In the genomic region with DNA sequence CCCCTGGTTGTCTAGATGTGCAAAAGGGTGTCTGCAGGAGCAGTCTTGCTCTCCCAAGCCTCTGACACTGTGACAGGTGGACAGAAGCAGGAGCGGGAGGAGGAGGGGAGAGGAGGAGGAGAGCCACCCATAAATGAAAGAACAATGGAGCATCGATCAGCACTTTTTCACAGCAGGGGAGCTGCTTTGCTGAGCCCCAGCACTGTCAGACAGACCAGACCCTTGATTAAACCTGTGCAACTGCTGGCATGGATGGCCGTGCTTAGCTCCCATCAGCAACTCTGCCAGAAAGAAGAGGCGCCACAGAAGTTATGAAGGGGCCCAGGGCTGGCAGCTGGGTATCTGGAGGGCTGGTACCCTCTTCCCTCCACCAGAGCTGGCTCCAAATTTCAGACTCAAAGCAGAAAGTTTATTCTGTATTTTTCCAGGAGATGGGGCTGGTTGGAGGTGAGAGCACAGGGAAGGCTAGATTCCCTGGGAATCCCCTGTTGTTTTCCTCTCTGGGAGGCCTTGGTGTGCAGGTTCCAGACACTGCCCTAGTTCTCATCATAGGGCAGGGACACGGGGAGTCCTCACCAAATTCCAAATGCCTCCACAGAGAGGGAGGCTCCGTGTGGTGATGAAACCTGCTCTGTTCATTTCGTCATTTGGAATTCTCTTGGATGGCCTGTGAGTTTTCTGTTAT, we compare ENCODE assay signal across 31 cellular contexts.
DNase-seq lines count a peak whose midpoint lies in the region; ATAC-seq and TF ChIP-seq lines count a peak whose summit lies in the region.
"Had no signal": no experiment of that assay in that cellular context is flagged by ENCODE, and none has a peak within 500 bp of the region (broad histone marks: within the 10 kb centered on the region; RNA-seq: fewer than 3 reads in every experiment).

No MANE protein-coding gene starts in this region.

- H4K8ac ChIP-seq in mesendoderm (ENCODE audit: low read depth, low read length), result no peak overlapping the region

- H2AFZ ChIP-seq in OCI-LY3 (ENCODE audit: low read depth, low read length), result peak overlapping the region; percentile 51; the same call in 1 of the 2 replicates

- H3K4me2 ChIP-seq in OCI-LY3 (ENCODE audit: low read length) (peak overlapping the region; percentile 44), mesendoderm (ENCODE audit: low read length) (no peak overlapping the region)

- TF ChIP-seq POLR2A in vagina (IDR thresholded peaks at IDR 0.05), result no peak

- no peak overlapping the region for H3K4ac ChIP-seq in mesendoderm (ENCODE audit: low read depth, low read length)

- intact Hi-C loops in vagina (cut with DNase I), result no loop called here

- H3K79me2 ChIP-seq in OCI-LY3 (ENCODE audit: low read length) (no peaks in the 10 kb centered on the region), mesendoderm (ENCODE audit: control insufficient read depth, insufficient read depth, low read length) (no peaks in the 10 kb centered on the region)

- H3K4me1 Mint-ChIP-seq in T-cell (no peaks in the 10 kb centered on the region), glutamatergic neuron (ENCODE audit: low read depth, unreplicated experiment) (peaks cover 6% of the 10 kb centered on the region)
- H3K4me1 Mint-ChIP-seq: activated B cell treated with CpG ODN at 0.5 μM for 24 hours had no signal

- peaks cover 0 to 5% (median 3%) of the 10 kb centered on the region in 3 donors for H3K9me3 Mint-ChIP-seq in T-cell
- H3K9me3 Mint-ChIP-seq in glutamatergic neuron (ENCODE audit: unreplicated experiment), result peaks cover 3% of the 10 kb centered on the region

- ATAC-seq in T-cell (replicated peaks in 1 of 4), result no peak
- ATAC-seq: esophagus mucosa, heart left ventricle, left ventricle myocardium superior, Panc1 had no signal

- no peaks in the 10 kb centered on the region for H4K20me1 ChIP-seq in OCI-LY3 (ENCODE audit: insufficient read depth, low read length)

- no peak overlapping the region for H3K56ac ChIP-seq in mesendoderm (ENCODE audit: low read length)

- H2BK5ac ChIP-seq in mesendoderm (ENCODE audit: low read length), result no peak overlapping the region

- no peak overlapping the region for H3K23ac ChIP-seq in mesendoderm (ENCODE audit: low read length)

- WGBS in mesendoderm (ENCODE audit: extremely low coverage, insufficient coverage, low lambda C conversion rate), result no CpG with 5 or more reads among the region's 7 CpGs

- no peak overlapping the region for H4K5ac ChIP-seq in mesendoderm (ENCODE audit: low read length)

- TF ChIP-seq CTCF in OCI-LY3 (IDR thresholded peaks at IDR 0.05; ENCODE audit: low read depth, low read length) (no peak), vagina (IDR thresholded peaks at IDR 0.05) (no peak), glutamatergic neuron (IDR thresholded peaks at IDR 0.05; ENCODE audit: partially characterized antibody, unreplicated experiment) (no peak)

- H3K27ac ChIP-seq in OCI-LY3 (ENCODE audit: low read length) (peak overlapping the region; percentile 15; the same call in 1 of the 2 replicates), mesendoderm (ENCODE audit: low read depth, low read length) (no peak overlapping the region), vagina (no peak overlapping the region)
- H3K27ac ChIP-seq: heart left ventricle, thyroid gland had no signal

- H3K9me3 ChIP-seq in OCI-LY3 (ENCODE audit: insufficient read depth, low read length), result no peaks in the 10 kb centered on the region
- no peaks in the 10 kb centered on the region for H3K9me3 ChIP-seq in vagina
- H3K9me3 ChIP-seq: BE2C, heart left ventricle, thyroid gland had no signal

- no peak overlapping the region for H3K4me3 Mint-ChIP-seq in T-cell
- no peak overlapping the region for H3K4me3 Mint-ChIP-seq in glutamatergic neuron (ENCODE audit: unreplicated experiment)
- H3K4me3 Mint-ChIP-seq: activated B cell treated with CpG ODN at 0.5 μM for 24 hours; activated naive CD8-positive, alpha-beta T cell; dendritic cell treated with granulocyte-macrophage colony-stimulating factor and Interleukin-4, amounts not matched to agents 40 ng/mL and 50 ng/mL, for 4 days had no signal

- H2BK120ac ChIP-seq in mesendoderm (ENCODE audit: low read depth, low read length), result no peak overlapping the region

- H3K27ac Mint-ChIP-seq in T-cell (no peak overlapping the region), glutamatergic neuron (ENCODE audit: unreplicated experiment) (no peak overlapping the region)
- H3K27ac Mint-ChIP-seq: activated B cell treated with CpG ODN at 0.5 μM for 24 hours; activated naive CD8-positive, alpha-beta T cell; dendritic cell treated with granulocyte-macrophage colony-stimulating factor and Interleukin-4, amounts not matched to agents 40 ng/mL and 50 ng/mL, for 4 days had no signal

- no peak overlapping the region for H2BK15ac ChIP-seq in mesendoderm (replicated peaks; ENCODE audit: low read depth)

- H3K36me3 Mint-ChIP-seq in T-cell (no peaks in the 10 kb centered on the region), glutamatergic neuron (ENCODE audit: unreplicated experiment) (no peaks in the 10 kb centered on the region)
- H3K36me3 Mint-ChIP-seq: activated naive CD8-positive, alpha-beta T cell had no signal

- CTCF ChIA-PET in T-cell (lab: Charles Lee), result no interaction called here

- H3K4me3 ChIP-seq in OCI-LY3 (ENCODE audit: low read length) (no peak overlapping the region), mesendoderm (ENCODE audit: low read length) (no peak overlapping the region), vagina (no peak overlapping the region)
- H3K4me3 ChIP-seq: heart left ventricle, thyroid gland had no signal

- peaks cover 26% of the 10 kb centered on the region for H3K4me1 ChIP-seq in OCI-LY3 (ENCODE audit: low read length)
- H3K4me1 ChIP-seq in mesendoderm (ENCODE audit: control insufficient read depth, low read depth, low read length), result no peaks in the 10 kb centered on the region
- H3K4me1 ChIP-seq in vagina, result no peaks in the 10 kb centered on the region
- H3K4me1 ChIP-seq: BE2C, heart left ventricle, thyroid gland had no signal

- DNase-seq in NCI-H82 (lab: John Stamatoyannopoulos, UW), result peak; percentile 23
- no peak for DNase-seq in NCI-H82 treated with DMSO at 0.1 percent for 48 hours (lab: John Stamatoyannopoulos, UW; ENCODE audit: unreplicated experiment)
- DNase-seq in mesendoderm, result peak; percentile 10
- DNase-seq in vagina (ENCODE audit: extremely low spot score in 2 of 2), result peak; percentile 72 to 77
- no peak for DNase-seq in T-cell
- DNase-seq in DMS79 (lab: John Stamatoyannopoulos, UW), result no peak
- DNase-seq in glutamatergic neuron, result no peak
- DNase-seq: activated B cell treated with CpG ODN at 0.5 μM for 24 hours; activated CD4-positive, alpha-beta T cell treated with anti-CD3 and anti-CD28 coated beads, Interleukin-2, amount 50 U/mL, for 1 hour; activated effector memory CD4-positive, alpha-beta T cell treated with anti-CD3 and anti-CD28 coated beads, Interleukin-2, amount 50 U/mL, for 16 hours; activated T-cell treated with anti-CD3 and anti-CD28 coated beads, Interleukin-2, amount 50 U/mL, for 1 hour; aorta; BE2C; DMS153; foreskin fibroblast; HCEC 1CT; heart left ventricle; islet precursor cell; left ventricle myocardium superior; NCI-H1436 treated with DMSO at 0.1 percent for 48 hours; NCI-H524; occipital lobe; SHP77 treated with DMSO at 0.1 percent for 48 hours; stimulated activated CD4-positive, alpha-beta T cell treated with anti-CD3 and anti-CD28 coated beads, Interleukin-4, amount 100 ng/mL, for 24 hours; SW 1271; thyroid gland had no signal

- POLR2A ChIA-PET in T-cell (lab: Charles Lee), result no interaction called here

- no peaks in the 10 kb centered on the region for H3K27me3 Mint-ChIP-seq in T-cell
- H3K27me3 Mint-ChIP-seq in glutamatergic neuron (ENCODE audit: unreplicated experiment), result peaks cover 2% of the 10 kb centered on the region
- H3K27me3 Mint-ChIP-seq: activated B cell treated with CpG ODN at 0.5 μM for 24 hours; activated naive CD8-positive, alpha-beta T cell; dendritic cell treated with granulocyte-macrophage colony-stimulating factor and Interleukin-4, amounts not matched to agents 40 ng/mL and 50 ng/mL, for 4 days had no signal

- H3K18ac ChIP-seq in mesendoderm (ENCODE audit: low read length), result no peak overlapping the region

- H3K27me3 ChIP-seq in OCI-LY3 (ENCODE audit: low read depth, low read length), result no peaks in the 10 kb centered on the region
- no peaks in the 10 kb centered on the region for H3K27me3 ChIP-seq in mesendoderm (ENCODE audit: insufficient read depth, low read length, poor library complexity)
- H3K27me3 ChIP-seq in vagina, result no peaks in the 10 kb centered on the region
- H3K27me3 ChIP-seq: BE2C, heart left ventricle, thyroid gland had no signal

- H3K9ac ChIP-seq in OCI-LY3 (ENCODE audit: low read length), result peak overlapping the region; percentile 36; the same call in 1 of the 2 replicates
- no peak overlapping the region for H3K9ac ChIP-seq in mesendoderm (ENCODE audit: low read length)

- H2AK5ac ChIP-seq in mesendoderm (ENCODE audit: low read length), result no peak overlapping the region

- H3K36me3 ChIP-seq in OCI-LY3 (replicated peaks; ENCODE audit: low read depth, low read length), result no peaks in the 10 kb centered on the region
- no peaks in the 10 kb centered on the region for H3K36me3 ChIP-seq in mesendoderm (ENCODE audit: control insufficient read depth, insufficient read depth, low read length)
- H3K36me3 ChIP-seq in vagina, result no peaks in the 10 kb centered on the region
- H3K36me3 ChIP-seq: BE2C, heart left ventricle, thyroid gland had no signal

- H3K79me1 ChIP-seq in mesendoderm (ENCODE audit: low read length), result no peaks in the 10 kb centered on the region

Comparison
In these comparisons a context has a peak if more than half of its experiments do, and no peak if none do; other contexts are left out.
1. DNase-seq: peak in NCI-H82 (single experiment), mesendoderm (single experiment) and vagina (2 of 2); none in NCI-H82 treated with DMSO at 0.1 percent for 48 hours (single experiment), T-cell (0 of 34), DMS79 (single experiment) and glutamatergic neuron (single experiment).